In genomic region chr4:41644288-41644914, GRCh38 we compare ENCODE assay signal across 8 cellular contexts.
A peak's percentile ranks its signal among the peaks of the same experiment; 100 is the strongest.
DNase-seq lines count a peak whose midpoint lies in the region; ATAC-seq and TF ChIP-seq lines count a peak whose summit lies in the region.

No MANE protein-coding gene starts in this region.

- intact Hi-C loops in aorta (cut with DNase I): loop anchor here (1.0 to 5.0 kb wide), 4 partner anchors 102 to 304 kb away; no protein-coding TSS in a partner anchor

- H3K9me3 ChIP-seq in Peyer's patch (no peaks in the 10 kb centered on the region), fibroblast of lung (ENCODE audit: control insufficient read depth, insufficient read depth, low read depth, low read length) (no peaks in the 10 kb centered on the region), muscle layer of colon (ENCODE audit: low read length) (no peaks in the 10 kb centered on the region), aorta (ENCODE audit: control insufficient read depth, low read length) (no peaks in the 10 kb centered on the region)

- ATAC-seq in aorta (ENCODE audit: low FRiP score) (peak; percentile 90), GM21367 (IDR thresholded peaks at IDR 0.05; ENCODE audit: unreplicated experiment) (no peak)

- H3K4me3 ChIP-seq in Peyer's patch (peak overlapping the region in 2 of 4 donors; percentile 8 to 24), fibroblast of lung (replicated peaks in 1 of 4; ENCODE audit: control extremely low read depth in 1 of 4, insufficient read depth in 1 of 4, low read depth in 3 of 4, low read length in 4 of 4) (peak overlapping the region in 2 of 4 experiments; percentile 8 to 15), muscle layer of colon (ENCODE audit: low read depth in 1 of 2, low read length in 2 of 2) (peak overlapping the region; percentile 3 to 43), aorta (ENCODE audit: low read length in 2 of 2) (no peak overlapping the region)

- no peak for TF ChIP-seq POLR2A in Peyer's patch (IDR thresholded peaks at IDR 0.05)

- no peak overlapping the region for H2AFZ ChIP-seq in fibroblast of lung (ENCODE audit: low read length)

- H3K36me3 ChIP-seq in Peyer's patch: peaks cover 0 to 5% (median 0%) of the 10 kb centered on the region in 3 donors
- no peaks in the 10 kb centered on the region for H3K36me3 ChIP-seq in fibroblast of lung (ENCODE audit: control insufficient read depth, insufficient read depth, low read length)
- no peaks in the 10 kb centered on the region for H3K36me3 ChIP-seq in muscle layer of colon (ENCODE audit: insufficient read depth, low read length)
- H3K36me3 ChIP-seq in aorta (ENCODE audit: control insufficient read depth in 1 of 2, insufficient read depth in 2 of 2, low read length in 1 of 2): peaks cover 0 to 5% of the 10 kb centered on the region in 2 donors

- H3K27ac ChIP-seq in Peyer's patch (no peak overlapping the region), fibroblast of lung (ENCODE audit: insufficient read depth, low read length) (no peak overlapping the region), muscle layer of colon (ENCODE audit: low read depth, low read length) (no peak overlapping the region), aorta (ENCODE audit: low read depth in 1 of 2, low read length in 2 of 2) (no peak overlapping the region)

- no peaks in the 10 kb centered on the region for H4K20me1 ChIP-seq in fibroblast of lung (ENCODE audit: control insufficient read depth, extremely low read depth, insufficient read depth, low read length)

- H3K4me1 ChIP-seq in Peyer's patch: peaks cover 0 to 6% (median 0%) of the 10 kb centered on the region in 4 donors
- H3K4me1 ChIP-seq in fibroblast of lung (ENCODE audit: control insufficient read depth, extremely low read depth, insufficient read depth, low read length): no peaks in the 10 kb centered on the region
- peaks cover 17% of the 10 kb centered on the region for H3K4me1 ChIP-seq in muscle layer of colon (ENCODE audit: insufficient read depth, low read length)
- H3K4me1 ChIP-seq in aorta (ENCODE audit: control insufficient read depth in 1 of 2, insufficient read depth in 2 of 2, low read length in 2 of 2): peaks cover 2 to 3% of the 10 kb centered on the region in 2 donors

- TF ChIP-seq CTCF in Peyer's patch (IDR thresholded peaks at IDR 0.05) (peak in 4 of 6 experiments; percentile 44 to 75 (median 66)), fibroblast of lung (conservative IDR thresholded peaks at IDR 0.05 in 1 of 2, IDR thresholded peaks at IDR 0.05 in 1 of 2; ENCODE audit: low read depth in 1 of 2, low read length in 2 of 2) (peak; percentile 77 to 83)

- WGBS in aorta, 2 donors: 8 to 10% methylated on average over 41 of the region's 41 CpGs

- H3K27me3 ChIP-seq in Peyer's patch (no peaks in the 10 kb centered on the region), fibroblast of lung (ENCODE audit: control insufficient read depth, insufficient read depth, low read length) (no peaks in the 10 kb centered on the region), muscle layer of colon (ENCODE audit: control insufficient read depth in 1 of 2, insufficient read depth in 2 of 2, low read length in 2 of 2) (no peaks in the 10 kb centered on the region), aorta (ENCODE audit: control insufficient read depth in 1 of 2, insufficient read depth in 2 of 2, low read length in 1 of 2) (no peaks in the 10 kb centered on the region)

- no peaks in the 10 kb centered on the region for H3K79me2 ChIP-seq in fibroblast of lung (ENCODE audit: control insufficient read depth, insufficient read depth, low read length)

- H3K4me2 ChIP-seq in fibroblast of lung (ENCODE audit: extremely low read depth, insufficient read depth, low read length): peak overlapping the region; percentile 52

- H3K9ac ChIP-seq in fibroblast of lung (ENCODE audit: insufficient read depth, low read length) (no peak overlapping the region), muscle layer of colon (ENCODE audit: low read length) (no peak overlapping the region)

- DNase-seq in ELR (ENCODE audit: low read depth): peak; percentile 21
- DNase-seq in Peyer's patch: peak in 2 of 3 donors; percentile 74 to 79
- peak; percentile 57 to 66 for DNase-seq in fibroblast of lung (ENCODE audit: low read depth in 2 of 2)
- peak; percentile 80 to 94 for DNase-seq in aorta
- DNase-seq in LoVo (ENCODE audit: low spot score): no peak
- no peak for DNase-seq in SW 1271 (lab: John Stamatoyannopoulos, UW)

Comparison
In these comparisons a context has a peak if more than half of its experiments do, and no peak if none do; other contexts are left out.
1. DNase-seq: peak in ELR (single experiment), Peyer's patch (2 of 3), fibroblast of lung (2 of 2) and aorta (2 of 2); none in LoVo (single experiment) and SW 1271 (0 of 2).
2. H3K4me3 ChIP-seq: peak in muscle layer of colon (2 of 2); none in aorta (0 of 2).